18 cellular contexts compared by ENCODE assay signal in the genomic region with DNA sequence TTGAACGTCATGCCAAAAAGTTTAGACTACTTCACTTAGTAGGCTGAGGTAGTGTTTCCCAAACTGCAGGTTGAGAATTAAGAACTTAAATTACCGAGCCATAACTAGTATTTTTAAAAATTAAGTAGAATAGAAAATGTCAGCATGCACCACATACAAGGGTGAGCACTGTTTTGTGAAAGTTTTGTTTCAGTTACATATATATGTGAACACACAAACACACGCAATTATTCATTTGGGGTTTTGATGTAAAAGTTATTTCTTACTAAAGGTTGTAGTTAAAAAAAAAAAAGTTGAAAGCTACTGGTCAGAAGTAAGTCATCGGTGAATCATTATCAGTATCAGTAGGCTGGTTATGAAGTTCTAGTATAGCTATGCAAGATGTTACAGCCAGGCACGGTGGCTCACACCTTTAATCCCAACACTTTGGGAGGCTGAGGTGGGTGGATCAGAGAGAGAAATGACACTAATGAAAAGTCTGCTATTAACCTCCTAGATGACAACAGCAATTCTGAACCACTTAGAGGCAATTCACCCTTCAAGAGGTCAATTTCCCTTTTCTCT. TPM values are rescaled to one million over a fixed set of nuclear protein-coding genes. Genes with fewer than 3 reads are reported as not detected.
DNase-seq lines count a peak whose midpoint lies in the region; ATAC-seq, FAIRE-seq and TF ChIP-seq lines count a peak whose summit lies in the region.
"Had no signal": no experiment of that assay in that cellular context is flagged by ENCODE, and none has a peak within 500 bp of the region (broad histone marks: within the 10 kb centered on the region; RNA-seq: fewer than 3 reads in every experiment).

No MANE protein-coding gene starts in this region.

- peak; percentile 57 for ATAC-seq in stimulated activated naive CD8-positive, alpha-beta T cell treated with anti-CD3 and anti-CD28 coated beads, Interleukin-15, Interleukin-2, amounts not matched to agents 100 U/mL and 50 U/mL, for 24 hours
- no peak for ATAC-seq in GM21526 (IDR thresholded peaks at IDR 0.05; ENCODE audit: low FRiP score, unreplicated experiment)
- ATAC-seq: esophagus mucosa, psoas muscle had no signal

- no peak overlapping the region for H3K4me2 ChIP-seq in mammary epithelial cell (ENCODE audit: insufficient read depth, low read depth, low read length)

- no peaks in the 10 kb centered on the region for H3K36me3 ChIP-seq in mammary epithelial cell (ENCODE audit: insufficient read depth, low read length)
- H3K36me3 ChIP-seq in breast epithelium = no peaks in the 10 kb centered on the region
- H3K36me3 ChIP-seq in bronchial epithelial cell (ENCODE audit: control insufficient read depth, insufficient read depth, low read length) = peaks cover 1% of the 10 kb centered on the region

- BruUV-seq in mammary epithelial cell (replicated peaks; lab: Mats Ljungman, UMichigan) = no TSS peak

- no peak for TF ChIP-seq POLR2A in breast epithelium (IDR thresholded peaks at IDR 0.05)

- no peak for TF ChIP-seq CTCF in mammary epithelial cell (conservative IDR thresholded peaks at IDR 0.05 in 1 of 2, IDR thresholded peaks at IDR 0.05 in 1 of 2; ENCODE audit: extremely low read depth in 1 of 2, insufficient read depth in 1 of 2, low read depth in 1 of 2, low read length in 2 of 2)
- no peak for TF ChIP-seq CTCF in breast epithelium (IDR thresholded peaks at IDR 0.05)
- no peak for TF ChIP-seq CTCF in bronchial epithelial cell (IDR thresholded peaks at IDR 0.05; ENCODE audit: insufficient read depth, low read length, severe bottlenecking)

- DNase-seq in mammary epithelial cell (peak; percentile 24), breast epithelium (ENCODE audit: low spot score in 2 of 2) (no peak), LHCN-M2 (ENCODE audit: low read depth) (peak; percentile 11), bronchial epithelial cell (ENCODE audit: low read depth) (peak; percentile 41), SIG-M5 (lab: John Stamatoyannopoulos, UW) (no peak)
- DNase-seq in stimulated activated naive CD8-positive, alpha-beta T cell treated with anti-CD3 and anti-CD28 coated beads, Interleukin-15, Interleukin-2, amounts not matched to agents 100 U/mL and 50 U/mL, for 24 hours = no peak
- DNase-seq: central memory CD4-positive, alpha-beta T cell; DMS79; midbrain; MV-4-11; NCI-H187 treated with DMSO at 0.1 percent for 48 hours; NCI-H510A; psoas muscle had no signal

- H3K27me3 ChIP-seq in mammary epithelial cell (ENCODE audit: insufficient read depth, low read length) (no peaks in the 10 kb centered on the region), breast epithelium (no peaks in the 10 kb centered on the region), bronchial epithelial cell (ENCODE audit: control insufficient read depth, insufficient read depth, low read length) (no peaks in the 10 kb centered on the region)

- no peak overlapping the region for H3K27ac ChIP-seq in mammary epithelial cell (ENCODE audit: insufficient read depth, low read depth, low read length)
- H3K27ac ChIP-seq in breast epithelium = no peak overlapping the region
- H3K27ac ChIP-seq: psoas muscle, RWPE1 had no signal

- FAIRE-seq in bronchial epithelial cell (lab: Jason Lieb, UNC) = no peak
- FAIRE-seq: TTC549 had no signal

- no peak overlapping the region for H2AFZ ChIP-seq in mammary epithelial cell (ENCODE audit: low read depth, low read length)

- H3K9me3 ChIP-seq in mammary epithelial cell (replicated peaks; ENCODE audit: insufficient read depth, low read length) (no peaks in the 10 kb centered on the region), breast epithelium (no peaks in the 10 kb centered on the region)
- H3K9me3 ChIP-seq: psoas muscle had no signal

- H4K20me1 ChIP-seq in mammary epithelial cell (ENCODE audit: insufficient read depth, low read length) = no peaks in the 10 kb centered on the region

- in situ Hi-C loops in mammary epithelial cell (cut with MboI; ENCODE audit: low sequenced_read_pairs in 2 of 2) = no loop called here

- CTCF ChIA-PET in mammary epithelial cell (lab: Charles Lee; ENCODE audit: low non-redundant PET) = no interaction called here

- no peak overlapping the region for H3K9ac ChIP-seq in mammary epithelial cell (ENCODE audit: insufficient read depth, low read length)

- dilution Hi-C loops in mammary epithelial cell (cut with HindIII; ENCODE audit: low sequenced_read_pairs) = no loop called here

- no peaks in the 10 kb centered on the region for H3K4me1 ChIP-seq in mammary epithelial cell (ENCODE audit: insufficient read depth, low read length)
- H3K4me1 ChIP-seq in breast epithelium = no peaks in the 10 kb centered on the region

- intact Hi-C loops in mammary epithelial cell (cut with micrococcal nuclease) (no loop called here), breast epithelium (cut with DNase I; ENCODE audit: low total_unique reads) (no loop called here)

- WGBS in mammary epithelial cell (ENCODE audit: low coverage, missing lambda C conversion rate) = 95% methylated on average over 5 of the region's 5 CpGs

- H3K79me2 ChIP-seq in mammary epithelial cell (ENCODE audit: insufficient read depth, low read length) = peaks cover 24% of the 10 kb centered on the region

- H3K4me3 ChIP-seq in mammary epithelial cell (replicated peaks in 1 of 3; ENCODE audit: insufficient read depth in 1 of 3, low read depth in 2 of 3, low read length in 3 of 3) = no peak overlapping the region
- no peak overlapping the region for H3K4me3 ChIP-seq in breast epithelium
- no peak overlapping the region for H3K4me3 ChIP-seq in bronchial epithelial cell (ENCODE audit: low read depth, low read length)
- H3K4me3 ChIP-seq: psoas muscle had no signal

RNA-seq across cellular contexts. Expression of gene FASTKD5, which starts 24.1 kb away (rescaled TPM):
- total RNA-seq in mammary epithelial cell (10 to 100 TPM; 13.4 to 15.0 TPM), breast epithelium (10 to 100 TPM; 15.4 to 18.3 (median 16.3) TPM), LHCN-M2 (2014; rRNA removed) (22.9 and 24.7 TPM in 2 replicates), bronchial epithelial cell (11.3 and 17.9 TPM in 2 replicates)
- polyA plus RNA-seq in mammary epithelial cell = 15.5 TPM
- polyA minus RNA-seq in mammary epithelial cell = 43.8 TPM
- polyA plus RNA-seq in LHCN-M2 (2012) = 7.6 TPM

RNA-seq across cellular contexts. Expression of gene UBOX5, which starts 24.1 kb away (rescaled TPM):
- total RNA-seq in mammary epithelial cell = 1 to 10 TPM; 4.8 to 5.6 TPM
- 3.5 TPM for polyA plus RNA-seq in mammary epithelial cell
- polyA minus RNA-seq in mammary epithelial cell = 6.9 TPM
- 1 to 10 TPM; 5.9 to 8.9 (median 6.6) TPM for total RNA-seq in breast epithelium
- total RNA-seq in LHCN-M2 (2014; rRNA removed) = 5.1 and 5.3 TPM in 2 replicates
- 4.1 TPM for polyA plus RNA-seq in LHCN-M2 (2012)
- total RNA-seq in bronchial epithelial cell = 1.9 and 2.1 TPM in 2 replicates

RNA-seq across cellular contexts. Expression of gene LZTS3, which starts 37.8 kb away (rescaled TPM):
- 10 to 100 TPM in 1 of 2 donors, 1 to 10 TPM in 1; 7.7 to 16.3 TPM for total RNA-seq in mammary epithelial cell
- polyA plus RNA-seq in mammary epithelial cell = 2.6 TPM
- polyA minus RNA-seq in mammary epithelial cell = 3.3 TPM
- 10 to 100 TPM in 2 of 3 donors, 1 to 10 TPM in 1; 9.3 to 12.1 (median 11.3) TPM for total RNA-seq in breast epithelium
- 5.5 and 6.7 TPM in 2 replicates for total RNA-seq in LHCN-M2 (2014; rRNA removed)
- polyA plus RNA-seq in LHCN-M2 (2012) = 3.9 TPM
- total RNA-seq in bronchial epithelial cell = 11.3 and 20.0 TPM in 2 replicates

RNA-seq across cellular contexts. Expression of gene AVP, which starts 51.1 kb away (rescaled TPM):
- total RNA-seq in mammary epithelial cell = not detected
- polyA plus RNA-seq in mammary epithelial cell = not detected
- not detected for polyA minus RNA-seq in mammary epithelial cell
- total RNA-seq in breast epithelium = not detected
- total RNA-seq in LHCN-M2 (2014; rRNA removed) = not detected in 2 replicates
- polyA plus RNA-seq in LHCN-M2 (2012) = not detected
- not detected in 2 replicates for total RNA-seq in bronchial epithelial cell
- total RNA-seq: esophagus mucosa, neural crest cell, psoas muscle had no signal
- polyA plus RNA-seq: psoas muscle had no signal

Comparison
In these comparisons a context has a peak if more than half of its experiments do, and no peak if none do; other contexts are left out.
1. DNase-seq: peak in mammary epithelial cell (single experiment), LHCN-M2 (single experiment) and bronchial epithelial cell (single experiment); none in breast epithelium (0 of 2), stimulated activated naive CD8-positive, alpha-beta T cell treated with anti-CD3 and anti-CD28 coated beads, Interleukin-15, Interleukin-2, amounts not matched to agents 100 U/mL and 50 U/mL, for 24 hours (single experiment) and SIG-M5 (single experiment).